Comparison of ENCODE assay signal across 26 cellular contexts in genomic region chr4:137430171-137430570, GRCh38.
"Had no signal": no experiment of that assay in that cellular context is flagged by ENCODE, and none has a peak within 500 bp of the region (broad histone marks: within the 10 kb centered on the region; RNA-seq: fewer than 3 reads in every experiment).

No MANE protein-coding gene starts in this region.

- H3K27me3 ChIP-seq: adrenal gland, MG63 had no signal

- H3K36me3 ChIP-seq: adrenal gland, MG63 had no signal

- H3K9me2 ChIP-seq: SK-N-SH had no signal

- H3K4me1 ChIP-seq: adrenal gland had no signal

- H3K4me2 ChIP-seq: SK-N-SH had no signal

- H3K9me3 ChIP-seq: adrenal gland, MG63, SK-N-SH had no signal

- FAIRE-seq: bronchial epithelial cell, TTC549 had no signal

- ATAC-seq: activated CD8-positive, alpha-beta T cell treated with anti-CD3 and anti-CD28 coated beads for 36 hours; activated naive CD4-positive, alpha-beta T cell treated with anti-CD3 and anti-CD28 coated beads, Interleukin-2, amount 50 U/mL, for 72 hours; activated T-cell treated with anti-CD3 and anti-CD28 coated beads, Interleukin-2, amount 50 U/mL, for 4 hours had no signal

- DNase-seq: activated CD4-positive, alpha-beta T cell treated with anti-CD3 and anti-CD28 coated beads, Interleukin-2, amount 10 ng/mL, durations not matched to agents 24 days and 14 days; activated CD4-positive, alpha-beta T cell treated with anti-CD3 and anti-CD28 coated beads, Interleukin-2, amount 50 U/mL, for 4 hours; activated CD8-positive, alpha-beta T cell treated with anti-CD3 and anti-CD28 coated beads for 36 hours; activated gamma-delta T cell treated with Interleukin-2 at 50 U/mL for 16 hours; activated naive CD4-positive, alpha-beta T cell treated with anti-CD3 and anti-CD28 coated beads for 36 hours; activated T-cell treated with anti-CD3 and anti-CD28 coated beads, Interleukin-2, amount 50 U/mL, for 4 hours; adrenal gland; anterior cingulate cortex; caudate nucleus; Kasumi-1; KBM-7; MG63; NCI-H1048; NCI-H1105 treated with DMSO at 0.1 percent for 48 hours; NCI-H1436; NCI-H1694; NCI-H1930; NCI-H2081 treated with DMSO at 0.1 percent for 48 hours; NCI-H345; NCI-H524 treated with DMSO at 0.1 percent for 48 hours; NK-92 treated with Interleukin-12 subunit alpha and Interleukin-12 subunit beta, amount 100 ng/mL, for 24 hours; Right ventricle myocardium superior; SK-N-SH had no signal

- H3K9ac ChIP-seq: SK-N-SH had no signal

- H3K27ac ChIP-seq: adrenal gland had no signal

- H3K4me3 ChIP-seq: adrenal gland, MG63 had no signal
